Comparison of ENCODE assay signal across 12 cellular contexts in genomic region chr7:43694399-43694748, GRCh38. TPM values are rescaled to one million over a fixed set of nuclear protein-coding genes. Genes with fewer than 3 reads are reported as not detected.
DNase-seq lines count a peak whose midpoint lies in the region; ATAC-seq and TF ChIP-seq lines count a peak whose summit lies in the region.
"Had no signal": no experiment of that assay in that cellular context is flagged by ENCODE, and none has a peak within 500 bp of the region (broad histone marks: within the 10 kb centered on the region; RNA-seq: fewer than 3 reads in every experiment).

No MANE protein-coding gene starts in this region.

- ATAC-seq in PC-3 = no peak; the same call in 1 of the 2 replicates
- no peak for ATAC-seq in HG02678 (IDR thresholded peaks at IDR 0.05; ENCODE audit: unreplicated experiment)
- ATAC-seq in heart left ventricle = no peak

- intact Hi-C loops in PC-3 (cut with micrococcal nuclease) = no loop called here
- intact Hi-C loops in heart left ventricle (cut with DNase I) = loop anchor here in 1 of 10 donors (10.0 kb wide), 1 partner anchor 50 kb away; no protein-coding TSS in a partner anchor

- CTCF ChIA-PET in PC-3 (lab: Charles Lee) = interaction anchor here (0.6 kb wide), 1 partner anchor 111 kb away, joined by 3 read pairs; the partner anchor contains the start of gene STK17A

- no peaks in the 10 kb centered on the region for H4K20me1 ChIP-seq in PC-3 (ENCODE audit: low read length)

- no peak for TF ChIP-seq CTCF in PC-3 (conservative IDR thresholded peaks at IDR 0.05; ENCODE audit: low read depth, low read length)
- no peak for TF ChIP-seq CTCF in heart left ventricle (IDR thresholded peaks at IDR 0.05)
- TF ChIP-seq CTCF in GM10266 (IDR thresholded peaks at IDR 0.05; ENCODE audit: control insufficient read depth, insufficient read depth, low read depth, missing control alignments) = no peak

- no peak overlapping the region for H2AFZ ChIP-seq in PC-3 (ENCODE audit: low read length)

- H3K27ac ChIP-seq in PC-3 (ENCODE audit: low read length) (peak overlapping the region; percentile 75), heart left ventricle (no peak overlapping the region)
- H3K27ac ChIP-seq: SK-N-MC had no signal

- POLR2A ChIA-PET in PC-3 (lab: Charles Lee; ENCODE audit: unreplicated experiment) = no interaction called here

- no peaks in the 10 kb centered on the region for H3K27me3 ChIP-seq in PC-3 (ENCODE audit: low read length)
- no peaks in the 10 kb centered on the region for H3K27me3 ChIP-seq in heart left ventricle

- peaks cover 5% of the 10 kb centered on the region for H3F3A ChIP-seq in PC-3 (ENCODE audit: low read length, unreplicated experiment)

- no peaks in the 10 kb centered on the region for H3K9me2 ChIP-seq in PC-3 (replicated peaks; ENCODE audit: low read length)

- no peak overlapping the region for H3K9ac ChIP-seq in PC-3 (ENCODE audit: low read length)

- no peak for TF ChIP-seq POLR2A in heart left ventricle (IDR thresholded peaks at IDR 0.05)

- DNase-seq in COLO829 (ENCODE audit: low spot score) (peak; percentile 28), PC-3 (peak; percentile 37), dedifferentiated amniotic fluid mesenchymal stem cell (ENCODE audit: extremely low spot score) (peak; percentile 67), non-pigmented ciliary epithelial cell (ENCODE audit: low read depth) (peak; percentile 68), OCI-M2 (lab: John Stamatoyannopoulos, UW; ENCODE audit: unreplicated experiment) (no peak), heart left ventricle (no peak), GM10266 (ENCODE audit: extremely low spot score) (no peak)
- DNase-seq: activated CD4-positive, CD25-positive, alpha-beta regulatory T cell treated with anti-CD3 and anti-CD28 coated beads, Interleukin-2, amount 50 U/mL, for 72 hours; left cardiac atrium; NCI-H2081 treated with DMSO at 0.1 percent for 48 hours had no signal

- H3K4me2 ChIP-seq in PC-3 (ENCODE audit: low read length) = peak overlapping the region; percentile 52

- no peaks in the 10 kb centered on the region for H3K36me3 ChIP-seq in PC-3 (ENCODE audit: low read depth, low read length)
- H3K36me3 ChIP-seq in heart left ventricle = no peaks in the 10 kb centered on the region

- no TSS peak for BruUV-seq in PC-3 (replicated peaks; lab: Mats Ljungman, UMichigan)

- H3K4me1 ChIP-seq in PC-3 (ENCODE audit: insufficient read depth, low read length) (peaks cover 60% of the 10 kb centered on the region), heart left ventricle (peaks cover 0 to 24% (median under 1%) of the 10 kb centered on the region in 12 donors)

- H3K4me3 ChIP-seq in PC-3 (ENCODE audit: low read length) (no peak overlapping the region), heart left ventricle (no peak overlapping the region)
- H3K4me3 ChIP-seq: SK-N-MC had no signal

- 95 to 98% (median 97%) methylated on average over 2 of the region's 2 CpGs for WGBS in heart left ventricle, 4 donors

- H3K79me2 ChIP-seq in PC-3 (ENCODE audit: low read length) = peaks cover 98% of the 10 kb centered on the region

- H3K9me3 ChIP-seq in PC-3 (ENCODE audit: low read length) = no peaks in the 10 kb centered on the region
- no peaks in the 10 kb centered on the region for H3K9me3 ChIP-seq in heart left ventricle

RNA-seq across cellular contexts. Expression of gene COA1, which starts 34.9 kb away (rescaled TPM):
- total RNA-seq in PC-3 (2014; rRNA removed) = 65.8 and 82.0 TPM in 2 replicates
- 10 to 100 TPM; 57.5 to 81.2 (median 68.2) TPM for total RNA-seq in heart left ventricle
- polyA plus RNA-seq in heart left ventricle = 10 to 100 TPM; 75.0 to 75.1 TPM

Comparison
In these comparisons a context has a peak if more than half of its experiments do, and no peak if none do; other contexts are left out.
1. DNase-seq: peak in COLO829 (single experiment), PC-3 (single experiment), dedifferentiated amniotic fluid mesenchymal stem cell (single experiment) and non-pigmented ciliary epithelial cell (single experiment); none in OCI-M2 (single experiment), heart left ventricle (0 of 5) and GM10266 (single experiment).